ENCODE assay signal across 8 cellular contexts in genomic region chr4:98143001-98143899, GRCh38. TPM values are rescaled to one million over a fixed set of nuclear protein-coding genes. Genes with fewer than 3 reads are reported as not detected.
A peak's percentile ranks its signal among the peaks of the same experiment; 100 is the strongest.
DNase-seq lines count a peak whose midpoint lies in the region; ATAC-seq and TF ChIP-seq lines count a peak whose summit lies in the region.

TSS of gene STPG2 (minus strand) at chr4:98143476.

- peak; percentile 99 for ATAC-seq in HG03460 (IDR thresholded peaks at IDR 0.05; ENCODE audit: unreplicated experiment)

- peak within 1 kb of the TSS; percentile 53 for H3K4me2 ChIP-seq in BLaER1

- H3K9me3 Mint-ChIP-seq in activated CD4-positive, alpha-beta memory T cell treated with anti-CD3 and anti-CD28 coated beads for 36 hours, result no peaks in the 10 kb centered on the region

- H3K27me3 ChIP-seq in BLaER1 (no peaks in the 10 kb centered on the region), duodenal mucosa (ENCODE audit: control insufficient read depth in 1 of 2, insufficient read depth in 2 of 2, low read length in 2 of 2) (no peaks in the 10 kb centered on the region)

- no peaks in the 10 kb centered on the region for H3K36me3 Mint-ChIP-seq in activated CD4-positive, alpha-beta memory T cell treated with anti-CD3 and anti-CD28 coated beads for 36 hours

- WGBS in lower leg skin, 2 donors, result 6 to 7% methylated on average over 44 of the region's 44 CpGs

- H3K4me3 Mint-ChIP-seq in activated CD4-positive, alpha-beta memory T cell treated with anti-CD3 and anti-CD28 coated beads for 36 hours, result peak within 1 kb of the TSS; percentile 95

- DNase-seq in GM19240 (ENCODE audit: insufficient read length, low spot score) (peak; percentile 73), NCI-H69 (lab: John Stamatoyannopoulos, UW) (peak; percentile 88), lower leg skin (ENCODE audit: low spot score in 2 of 2) (peak; percentile 85 to 97)
- DNase-seq in activated CD4-positive, alpha-beta memory T cell treated with anti-CD3 and anti-CD28 coated beads for 36 hours, result peak; percentile 95
- peak; percentile 93 to 95 for DNase-seq in stimulated activated CD4-positive, alpha-beta T cell treated with anti-CD3 and anti-CD28 coated beads, Interleukin-4, amount 100 ng/mL, for 4 hours

- H3K9me3 ChIP-seq in BLaER1 (peaks cover 7% of the 10 kb centered on the region), duodenal mucosa (ENCODE audit: control insufficient read depth in 1 of 2, low read length in 2 of 2) (no peaks in the 10 kb centered on the region)

- no peak for TF ChIP-seq CTCF in lower leg skin (IDR thresholded peaks at IDR 0.05)

- peaks cover 20% of the 10 kb centered on the region for H3K4me1 Mint-ChIP-seq in activated CD4-positive, alpha-beta memory T cell treated with anti-CD3 and anti-CD28 coated beads for 36 hours (ENCODE audit: low read depth)

- intact Hi-C loops in activated CD4-positive, alpha-beta memory T cell treated with anti-CD3 and anti-CD28 coated beads for 36 hours (cut with micrococcal nuclease), result loop anchor here (1.0 to 10.0 kb wide), 11 partner anchors 118 to 1808 kb away; partner anchors contain the start of genes ADH5, EIF4E, H2AZ1 and METAP1
- intact Hi-C loops in lower leg skin (cut with DNase I; ENCODE audit: low total_unique reads), result no loop called here

- peaks cover 4% of the 10 kb centered on the region; the same call in 1 of the 2 replicates for H3K4me1 ChIP-seq in BLaER1
- peaks cover 3 to 4% of the 10 kb centered on the region in 2 donors for H3K4me1 ChIP-seq in duodenal mucosa (ENCODE audit: control insufficient read depth in 1 of 2, insufficient read depth in 2 of 2, low read length in 2 of 2)

- POLR2A ChIA-PET in activated CD4-positive, alpha-beta memory T cell treated with anti-CD3 and anti-CD28 coated beads for 36 hours (lab: Charles Lee), result interaction anchor here (0.7 to 1.4 kb wide), 5 partner anchors 10 to 825 kb away, joined by 3 to 6 read pairs (median 5); partner anchors contain the start of genes EIF4E and RAP1GDS1

- no peak for TF ChIP-seq POLR2A in lower leg skin (IDR thresholded peaks at IDR 0.05)

- no peaks in the 10 kb centered on the region for H4K20me1 ChIP-seq in BLaER1

- H3K27ac ChIP-seq in BLaER1, result peak within 1 kb of the TSS; percentile 66
- peak within 1 kb of the TSS; percentile 94 for H3K27ac ChIP-seq in duodenal mucosa (ENCODE audit: low read depth, low read length)

- H3K9ac ChIP-seq in BLaER1 (peak within 1 kb of the TSS; percentile 57), duodenal mucosa (ENCODE audit: low read depth in 1 of 2, low read length in 2 of 2) (peak within 1 kb of the TSS; percentile 83 to 86)

- H3K36me3 ChIP-seq in BLaER1 (no peaks in the 10 kb centered on the region), duodenal mucosa (ENCODE audit: control insufficient read depth in 1 of 2, insufficient read depth in 2 of 2, low read length in 2 of 2) (no peaks in the 10 kb centered on the region)

- H3K4me3 ChIP-seq in BLaER1 (peak within 1 kb of the TSS; percentile 70), duodenal mucosa (ENCODE audit: low read depth in 1 of 2, low read length in 2 of 2) (peak within 1 kb of the TSS; percentile 89 to 97), lower leg skin (ENCODE audit: low read depth, poor library complexity, severe bottlenecking) (peak within 1 kb of the TSS; percentile 41)

- H3K27ac Mint-ChIP-seq in activated CD4-positive, alpha-beta memory T cell treated with anti-CD3 and anti-CD28 coated beads for 36 hours, result peak within 1 kb of the TSS; percentile 98

- CTCF ChIA-PET in activated CD4-positive, alpha-beta memory T cell treated with anti-CD3 and anti-CD28 coated beads for 36 hours (lab: Charles Lee), result interaction anchor here (0.7 to 2.9 kb wide), 9 partner anchors 8 to 913 kb away, joined by 3 to 10 read pairs (median 3); partner anchors contain the start of genes METAP1 and RAP1GDS1

- H3K27me3 Mint-ChIP-seq in activated CD4-positive, alpha-beta memory T cell treated with anti-CD3 and anti-CD28 coated beads for 36 hours, result no peaks in the 10 kb centered on the region

RNA-seq across cellular contexts. Expression of gene STPG2, which starts in this region (rescaled TPM):
- total RNA-seq in activated CD4-positive, alpha-beta memory T cell treated with anti-CD3 and anti-CD28 coated beads for 36 hours, result not detected
- total RNA-seq in lower leg skin, result under 1 TPM; 0.21 to 0.84 (median 0.38) TPM

Comparison
In these comparisons a context has a peak if more than half of its experiments do, and no peak if none do; other contexts are left out.
1. Peak in every context shown above with its lines: DNase-seq, ATAC-seq, H3K4me3 ChIP-seq and H3K27ac ChIP-seq.
2. Peak in DNase-seq in activated CD4-positive, alpha-beta memory T cell treated with anti-CD3 and anti-CD28 coated beads for 36 hours; RNA of the gene not detected or under 1 TPM.
3. Peak in DNase-seq and H3K4me3 ChIP-seq in lower leg skin; RNA of the gene not detected or under 1 TPM.
4. H3K4me3 ChIP-seq: peak in every context shown above with its lines; median percentile 93 in duodenal mucosa; 70 in BLaER1; 41 in lower leg skin.